In genomic region chr10:107771066-107771465, GRCh38 we compare ENCODE assay signal across 1 cellular context.
TF ChIP-seq lines count a peak whose summit lies in the region.

No MANE protein-coding gene starts in this region.

TF ChIP-seq in H1, 55 proteins besides CTCF, POLR2A, EP300 and RAD21:
- TF ChIP-seq CTBP2 (IDR thresholded peaks at IDR 0.05; ENCODE audit: borderline replicate concordance, insufficient read depth, insufficient read length, low read length) = no peak
- TF ChIP-seq, protein P1, sequence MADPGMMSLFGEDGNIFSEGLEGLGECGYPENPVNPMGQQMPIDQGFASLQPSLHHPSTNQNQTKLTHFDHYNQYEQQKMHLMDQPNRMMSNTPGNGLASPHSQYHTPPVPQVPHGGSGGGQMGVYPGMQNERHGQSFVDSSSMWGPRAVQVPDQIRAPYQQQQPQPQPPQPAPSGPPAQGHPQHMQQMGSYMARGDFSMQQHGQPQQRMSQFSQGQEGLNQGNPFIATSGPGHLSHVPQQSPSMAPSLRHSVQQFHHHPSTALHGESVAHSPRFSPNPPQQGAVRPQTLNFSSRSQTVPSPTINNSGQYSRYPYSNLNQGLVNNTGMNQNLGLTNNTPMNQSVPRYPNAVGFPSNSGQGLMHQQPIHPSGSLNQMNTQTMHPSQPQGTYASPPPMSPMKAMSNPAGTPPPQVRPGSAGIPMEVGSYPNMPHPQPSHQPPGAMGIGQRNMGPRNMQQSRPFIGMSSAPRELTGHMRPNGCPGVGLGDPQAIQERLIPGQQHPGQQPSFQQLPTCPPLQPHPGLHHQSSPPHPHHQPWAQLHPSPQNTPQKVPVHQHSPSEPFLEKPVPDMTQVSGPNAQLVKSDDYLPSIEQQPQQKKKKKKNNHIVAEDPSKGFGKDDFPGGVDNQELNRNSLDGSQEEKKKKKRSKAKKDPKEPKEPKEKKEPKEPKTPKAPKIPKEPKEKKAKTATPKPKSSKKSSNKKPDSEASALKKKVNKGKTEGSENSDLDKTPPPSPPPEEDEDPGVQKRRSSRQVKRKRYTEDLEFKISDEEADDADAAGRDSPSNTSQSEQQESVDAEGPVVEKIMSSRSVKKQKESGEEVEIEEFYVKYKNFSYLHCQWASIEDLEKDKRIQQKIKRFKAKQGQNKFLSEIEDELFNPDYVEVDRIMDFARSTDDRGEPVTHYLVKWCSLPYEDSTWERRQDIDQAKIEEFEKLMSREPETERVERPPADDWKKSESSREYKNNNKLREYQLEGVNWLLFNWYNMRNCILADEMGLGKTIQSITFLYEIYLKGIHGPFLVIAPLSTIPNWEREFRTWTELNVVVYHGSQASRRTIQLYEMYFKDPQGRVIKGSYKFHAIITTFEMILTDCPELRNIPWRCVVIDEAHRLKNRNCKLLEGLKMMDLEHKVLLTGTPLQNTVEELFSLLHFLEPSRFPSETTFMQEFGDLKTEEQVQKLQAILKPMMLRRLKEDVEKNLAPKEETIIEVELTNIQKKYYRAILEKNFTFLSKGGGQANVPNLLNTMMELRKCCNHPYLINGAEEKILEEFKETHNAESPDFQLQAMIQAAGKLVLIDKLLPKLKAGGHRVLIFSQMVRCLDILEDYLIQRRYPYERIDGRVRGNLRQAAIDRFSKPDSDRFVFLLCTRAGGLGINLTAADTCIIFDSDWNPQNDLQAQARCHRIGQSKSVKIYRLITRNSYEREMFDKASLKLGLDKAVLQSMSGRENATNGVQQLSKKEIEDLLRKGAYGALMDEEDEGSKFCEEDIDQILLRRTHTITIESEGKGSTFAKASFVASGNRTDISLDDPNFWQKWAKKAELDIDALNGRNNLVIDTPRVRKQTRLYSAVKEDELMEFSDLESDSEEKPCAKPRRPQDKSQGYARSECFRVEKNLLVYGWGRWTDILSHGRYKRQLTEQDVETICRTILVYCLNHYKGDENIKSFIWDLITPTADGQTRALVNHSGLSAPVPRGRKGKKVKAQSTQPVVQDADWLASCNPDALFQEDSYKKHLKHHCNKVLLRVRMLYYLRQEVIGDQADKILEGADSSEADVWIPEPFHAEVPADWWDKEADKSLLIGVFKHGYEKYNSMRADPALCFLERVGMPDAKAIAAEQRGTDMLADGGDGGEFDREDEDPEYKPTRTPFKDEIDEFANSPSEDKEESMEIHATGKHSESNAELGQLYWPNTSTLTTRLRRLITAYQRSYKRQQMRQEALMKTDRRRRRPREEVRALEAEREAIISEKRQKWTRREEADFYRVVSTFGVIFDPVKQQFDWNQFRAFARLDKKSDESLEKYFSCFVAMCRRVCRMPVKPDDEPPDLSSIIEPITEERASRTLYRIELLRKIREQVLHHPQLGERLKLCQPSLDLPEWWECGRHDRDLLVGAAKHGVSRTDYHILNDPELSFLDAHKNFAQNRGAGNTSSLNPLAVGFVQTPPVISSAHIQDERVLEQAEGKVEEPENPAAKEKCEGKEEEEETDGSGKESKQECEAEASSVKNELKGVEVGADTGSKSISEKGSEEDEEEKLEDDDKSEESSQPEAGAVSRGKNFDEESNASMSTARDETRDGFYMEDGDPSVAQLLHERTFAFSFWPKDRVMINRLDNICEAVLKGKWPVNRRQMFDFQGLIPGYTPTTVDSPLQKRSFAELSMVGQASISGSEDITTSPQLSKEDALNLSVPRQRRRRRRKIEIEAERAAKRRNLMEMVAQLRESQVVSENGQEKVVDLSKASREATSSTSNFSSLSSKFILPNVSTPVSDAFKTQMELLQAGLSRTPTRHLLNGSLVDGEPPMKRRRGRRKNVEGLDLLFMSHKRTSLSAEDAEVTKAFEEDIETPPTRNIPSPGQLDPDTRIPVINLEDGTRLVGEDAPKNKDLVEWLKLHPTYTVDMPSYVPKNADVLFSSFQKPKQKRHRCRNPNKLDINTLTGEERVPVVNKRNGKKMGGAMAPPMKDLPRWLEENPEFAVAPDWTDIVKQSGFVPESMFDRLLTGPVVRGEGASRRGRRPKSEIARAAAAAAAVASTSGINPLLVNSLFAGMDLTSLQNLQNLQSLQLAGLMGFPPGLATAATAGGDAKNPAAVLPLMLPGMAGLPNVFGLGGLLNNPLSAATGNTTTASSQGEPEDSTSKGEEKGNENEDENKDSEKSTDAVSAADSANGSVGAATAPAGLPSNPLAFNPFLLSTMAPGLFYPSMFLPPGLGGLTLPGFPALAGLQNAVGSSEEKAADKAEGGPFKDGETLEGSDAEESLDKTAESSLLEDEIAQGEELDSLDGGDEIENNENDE (IDR thresholded peaks at IDR 0.05; ENCODE audit: insufficient replicate concordance, low read length) = no peak
- TF ChIP-seq, protein P2, sequence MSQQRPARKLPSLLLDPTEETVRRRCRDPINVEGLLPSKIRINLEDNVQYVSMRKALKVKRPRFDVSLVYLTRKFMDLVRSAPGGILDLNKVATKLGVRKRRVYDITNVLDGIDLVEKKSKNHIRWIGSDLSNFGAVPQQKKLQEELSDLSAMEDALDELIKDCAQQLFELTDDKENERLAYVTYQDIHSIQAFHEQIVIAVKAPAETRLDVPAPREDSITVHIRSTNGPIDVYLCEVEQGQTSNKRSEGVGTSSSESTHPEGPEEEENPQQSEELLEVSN (IDR thresholded peaks at IDR 0.05) = no peak
- no peak for TF ChIP-seq ZNF274 (IDR thresholded peaks at IDR 0.05; ENCODE audit: borderline replicate concordance, extremely low read depth, low read length)
- no peak for TF ChIP-seq SP4 (IDR thresholded peaks at IDR 0.05; ENCODE audit: low read length)
- no peak for TF ChIP-seq KDM4A (IDR thresholded peaks at IDR 0.05; ENCODE audit: low read depth, low read length, severe bottlenecking)
- TF ChIP-seq EGR1 (IDR thresholded peaks at IDR 0.05; ENCODE audit: borderline replicate concordance, low read depth, low read length) = no peak
- no peak for TF ChIP-seq CBX8 (IDR thresholded peaks at IDR 0.05; ENCODE audit: borderline replicate concordance, low read depth, low read length)
- no peak for TF ChIP-seq RXRA (IDR thresholded peaks at IDR 0.05; ENCODE audit: insufficient read depth, low read depth, low read length)
